ENCODE assay signal across 1 cellular context in the genomic region with DNA sequence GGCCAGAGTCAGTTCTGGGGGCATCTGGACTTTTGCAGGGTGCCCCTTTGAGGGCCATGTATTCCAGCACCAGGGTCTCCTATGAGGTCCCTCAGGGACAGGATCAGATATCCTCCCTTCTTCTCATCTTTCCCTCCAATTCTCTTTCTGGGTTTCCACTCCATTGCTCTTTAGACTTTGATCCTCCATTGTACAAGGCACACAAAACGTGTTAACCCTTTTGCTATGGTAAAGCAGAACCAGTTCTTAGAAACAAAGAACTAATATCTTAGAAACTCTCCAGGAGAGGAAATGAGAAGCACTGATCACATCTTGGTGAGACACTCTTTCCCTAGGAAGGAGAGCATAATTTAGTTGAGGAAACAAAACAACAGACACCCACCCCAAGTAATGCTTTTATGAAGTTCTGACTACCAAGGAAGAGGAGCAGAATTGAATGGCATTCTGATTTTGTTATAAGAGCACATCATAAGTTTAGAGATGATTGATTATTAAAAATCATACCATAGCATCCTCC.
A peak's percentile ranks its signal among the peaks of the same experiment; 100 is the strongest.
TF ChIP-seq lines count a peak whose summit lies in the region.

No MANE protein-coding gene starts in this region.

TF ChIP-seq in HepG2, 621 proteins besides CTCF, POLR2A, EP300 and RAD21 (continued from another document):
- TF ChIP-seq, protein P1, sequence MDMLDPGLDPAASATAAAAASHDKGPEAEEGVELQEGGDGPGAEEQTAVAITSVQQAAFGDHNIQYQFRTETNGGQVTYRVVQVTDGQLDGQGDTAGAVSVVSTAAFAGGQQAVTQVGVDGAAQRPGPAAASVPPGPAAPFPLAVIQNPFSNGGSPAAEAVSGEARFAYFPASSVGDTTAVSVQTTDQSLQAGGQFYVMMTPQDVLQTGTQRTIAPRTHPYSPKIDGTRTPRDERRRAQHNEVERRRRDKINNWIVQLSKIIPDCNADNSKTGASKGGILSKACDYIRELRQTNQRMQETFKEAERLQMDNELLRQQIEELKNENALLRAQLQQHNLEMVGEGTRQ (IDR thresholded peaks at IDR 0.05; ENCODE audit: low read depth, low read length): no peak
- TF ChIP-seq, protein P1 (CRISPR knock-in tag; IDR thresholded peaks at IDR 0.05; ENCODE audit: borderline replicate concordance): no peak
- TF ChIP-seq ZNF703 (CRISPR knock-in tag; IDR thresholded peaks at IDR 0.05; ENCODE audit: borderline replicate concordance): no peak
- peak; percentile 53; the same call in 1 of the 2 replicates for TF ChIP-seq ZNF652 (CRISPR knock-in tag; IDR thresholded peaks at IDR 0.05; ENCODE audit: borderline replicate concordance, low read depth)
- TF ChIP-seq HNF4A (CRISPR knock-in tag; IDR thresholded peaks at IDR 0.05): peak; percentile 41
- TF ChIP-seq NCOA1 (CRISPR knock-in tag; IDR thresholded peaks at IDR 0.05): no peak
